ENCODE assay signal across 11 cellular contexts in genomic region chr5:68265822-68266395, GRCh38. TPM values are rescaled to one million over a fixed set of nuclear protein-coding genes. Genes with fewer than 3 reads are reported as not detected.
DNase-seq lines count a peak whose midpoint lies in the region; ATAC-seq and TF ChIP-seq lines count a peak whose summit lies in the region.
"Had no signal": no experiment of that assay in that cellular context is flagged by ENCODE, and none has a peak within 500 bp of the region (broad histone marks: within the 10 kb centered on the region; RNA-seq: fewer than 3 reads in every experiment).

No MANE protein-coding gene starts in this region.

- H3K27ac Mint-ChIP-seq in nephron progenitor cell = peak overlapping the region; percentile 92

- H3K79me2 ChIP-seq in fibroblast of lung (ENCODE audit: control insufficient read depth, insufficient read depth, low read length) = peaks cover 21% of the 10 kb centered on the region

- H3K9ac ChIP-seq in BLaER1 (no peak overlapping the region), fibroblast of lung (ENCODE audit: insufficient read depth, low read length) (no peak overlapping the region)

- no peak overlapping the region for H2AFZ ChIP-seq in fibroblast of lung (ENCODE audit: low read length)

- no peak for TF ChIP-seq CTCF in Peyer's patch (IDR thresholded peaks at IDR 0.05)
- TF ChIP-seq CTCF in fibroblast of lung (conservative IDR thresholded peaks at IDR 0.05 in 1 of 2, IDR thresholded peaks at IDR 0.05 in 1 of 2; ENCODE audit: low read depth in 1 of 2, low read length in 2 of 2) = no peak
- TF ChIP-seq CTCF in nephron progenitor cell (IDR thresholded peaks at IDR 0.05) = no peak
- no peak for TF ChIP-seq CTCF in foreskin keratinocyte (conservative IDR thresholded peaks at IDR 0.05)

- H3K27me3 ChIP-seq in BLaER1 = no peaks in the 10 kb centered on the region
- H3K27me3 ChIP-seq in Peyer's patch = no peaks in the 10 kb centered on the region
- H3K27me3 ChIP-seq in fibroblast of lung (ENCODE audit: control insufficient read depth, insufficient read depth, low read length) = no peaks in the 10 kb centered on the region
- no peaks in the 10 kb centered on the region for H3K27me3 ChIP-seq in foreskin keratinocyte

- H3K4me1 ChIP-seq in BLaER1 (peaks cover 62% of the 10 kb centered on the region), Peyer's patch (peaks cover 0 to 83% (median 23%) of the 10 kb centered on the region in 4 donors), fibroblast of lung (ENCODE audit: control insufficient read depth, extremely low read depth, insufficient read depth, low read length) (peaks cover 42% of the 10 kb centered on the region), foreskin keratinocyte (peaks cover 31% of the 10 kb centered on the region)

- H3K4me1 Mint-ChIP-seq in nephron progenitor cell = peaks cover 44% of the 10 kb centered on the region

- H3K27me3 Mint-ChIP-seq in nephron progenitor cell (ENCODE audit: low read depth, poor library complexity) = no peaks in the 10 kb centered on the region

- H3K4me2 ChIP-seq in BLaER1 (peak overlapping the region; percentile 46; the same call in 1 of the 2 replicates), fibroblast of lung (ENCODE audit: extremely low read depth, insufficient read depth, low read length) (peak overlapping the region; percentile 77)

- H3K36me3 ChIP-seq in BLaER1 (peaks cover 9% of the 10 kb centered on the region; the same call in 1 of the 2 replicates), Peyer's patch (no peaks in the 10 kb centered on the region), fibroblast of lung (ENCODE audit: control insufficient read depth, insufficient read depth, low read length) (no peaks in the 10 kb centered on the region)

- DNase-seq in Peyer's patch (no peak), fibroblast of lung (ENCODE audit: low read depth in 2 of 2) (peak; percentile 43 to 60), nephron progenitor cell (no peak), G401 (ENCODE audit: low spot score) (no peak), DMS53 treated with DMSO at 0.1 percent for 48 hours (lab: John Stamatoyannopoulos, UW; ENCODE audit: unreplicated experiment) (no peak), foreskin keratinocyte (no peak), NCI-H2196 (lab: John Stamatoyannopoulos, UW; ENCODE audit: unreplicated experiment) (no peak)
- DNase-seq: DMS153, NCI-H526 had no signal

- H3K4me3 ChIP-seq in BLaER1 (no peak overlapping the region), Peyer's patch (no peak overlapping the region), fibroblast of lung (replicated peaks in 1 of 4; ENCODE audit: control extremely low read depth in 1 of 4, insufficient read depth in 1 of 4, low read depth in 3 of 4, low read length in 4 of 4) (no peak overlapping the region)
- H3K4me3 ChIP-seq: K562 had no signal

- H3K9me3 Mint-ChIP-seq in nephron progenitor cell = peaks cover 6% of the 10 kb centered on the region

- no peaks in the 10 kb centered on the region for H3K9me3 ChIP-seq in BLaER1
- H3K9me3 ChIP-seq in Peyer's patch = no peaks in the 10 kb centered on the region
- no peaks in the 10 kb centered on the region for H3K9me3 ChIP-seq in fibroblast of lung (ENCODE audit: control insufficient read depth, insufficient read depth, low read depth, low read length)

- peaks cover 90% of the 10 kb centered on the region for H4K20me1 ChIP-seq in BLaER1
- no peaks in the 10 kb centered on the region for H4K20me1 ChIP-seq in fibroblast of lung (ENCODE audit: control insufficient read depth, extremely low read depth, insufficient read depth, low read length)

- H3K27ac ChIP-seq in BLaER1 = no peak overlapping the region
- H3K27ac ChIP-seq in Peyer's patch = peak overlapping the region in 3 of 4 donors; percentile 17 to 82 (median 76)
- peak overlapping the region; percentile 68 for H3K27ac ChIP-seq in fibroblast of lung (ENCODE audit: insufficient read depth, low read length)
- no peak overlapping the region for H3K27ac ChIP-seq in foreskin keratinocyte

- no peak for ATAC-seq in foreskin keratinocyte
- ATAC-seq: K562 had no signal

- in situ Hi-C loops in G401 (cut with HindIII; ENCODE audit: low sequenced_read_pairs) = no loop called here

- TF ChIP-seq POLR2A in Peyer's patch (IDR thresholded peaks at IDR 0.05) = no peak

- peaks cover 44% of the 10 kb centered on the region for H3K36me3 Mint-ChIP-seq in nephron progenitor cell (ENCODE audit: low read depth)

- H3K4me3 Mint-ChIP-seq in nephron progenitor cell = no peak overlapping the region

RNA-seq across cellular contexts. Expression of gene PIK3R1, which starts 50.4 kb away (rescaled TPM):
- 100 to 1,000 TPM in 1 of 4 donors, 10 to 100 TPM in 3; 69.3 to 113 (median 87.5) TPM for total RNA-seq in Peyer's patch
- 25.2 and 36.3 TPM in 2 replicates for total RNA-seq in fibroblast of lung
- 10.9 and 17.7 TPM in 2 replicates for polyA plus RNA-seq in fibroblast of lung
- polyA plus RNA-seq in fibroblast of lung (2012) = 13.1 and 23.3 TPM in 2 replicates
- polyA minus RNA-seq in fibroblast of lung (ENCODE audit: low replicate concordance) = 61.5 and 102 TPM in 2 replicates
- 13.2 and 18.9 TPM in 2 replicates for total RNA-seq in G401 (2014; rRNA removed; shearing (Covaris generic))
- total RNA-seq in foreskin keratinocyte = 13.9 and 15.6 TPM in 2 replicates
- polyA plus RNA-seq in foreskin keratinocyte = 1.7 and 2.2 TPM in 2 replicates

Comparison
In these comparisons a context has a peak if more than half of its experiments do, and no peak if none do; other contexts are left out.
1. H3K27ac ChIP-seq: peak in Peyer's patch (3 of 4) and fibroblast of lung (single experiment); none in BLaER1 (single experiment) and foreskin keratinocyte (single experiment).
2. DNase-seq: peak in fibroblast of lung (2 of 2); none in Peyer's patch (0 of 3), nephron progenitor cell (single experiment), G401 (single experiment), DMS53 treated with DMSO at 0.1 percent for 48 hours (single experiment), foreskin keratinocyte (0 of 2) and NCI-H2196 (single experiment).